9 cellular contexts compared by ENCODE assay signal in genomic region chr6:5695260-5696245, GRCh38.
DNase-seq lines count a peak whose midpoint lies in the region; ATAC-seq, FAIRE-seq and TF ChIP-seq lines count a peak whose summit lies in the region.
"Had no signal": no experiment of that assay in that cellular context is flagged by ENCODE, and none has a peak within 500 bp of the region (broad histone marks: within the 10 kb centered on the region; RNA-seq: fewer than 3 reads in every experiment).

No MANE protein-coding gene starts in this region.

- H3K9me3 ChIP-seq in astrocyte (ENCODE audit: insufficient read depth, low read depth, low read length) = no peaks in the 10 kb centered on the region

- no peak for TF ChIP-seq CTCF in astrocyte (IDR thresholded peaks at IDR 0.05; ENCODE audit: insufficient read depth, low read depth, low read length)

- DNase-seq in AG08395 (ENCODE audit: low spot score) (peak; percentile 83), HTR-8/SVneo (ENCODE audit: insufficient read length, low spot score) (peak; percentile 41), astrocyte (ENCODE audit: low read depth) (peak; percentile 91), left kidney (ENCODE audit: low read depth, low spot score) (peak; percentile 6), SW 1271 (lab: John Stamatoyannopoulos, UW) (no peak)
- no peak for DNase-seq in activated CD4-positive, alpha-beta T cell treated with anti-CD3 and anti-CD28 coated beads, Interleukin-2, amount 50 U/mL, for 48 hours
- DNase-seq: nucleus accumbens had no signal

- H3K4me3 Mint-ChIP-seq in astrocyte (ENCODE audit: unreplicated experiment) = no peak overlapping the region

- peak overlapping the region; percentile 22 for H3K27ac ChIP-seq in astrocyte (ENCODE audit: low read depth, low read length)

- FAIRE-seq in HTR-8/SVneo (lab: Jason Lieb, UNC) (no peak), astrocyte (lab: Jason Lieb, UNC) (peak; percentile 59)

- peaks cover 6% of the 10 kb centered on the region for H3K4me1 ChIP-seq in astrocyte (ENCODE audit: insufficient read depth, low read length)

- H3K9me3 Mint-ChIP-seq in astrocyte (ENCODE audit: unreplicated experiment) = peaks cover 18% of the 10 kb centered on the region

- no peaks in the 10 kb centered on the region for H3K36me3 ChIP-seq in astrocyte (ENCODE audit: insufficient read depth, low read length)

- H3K27me3 Mint-ChIP-seq in astrocyte (ENCODE audit: low read depth, unreplicated experiment) = no peaks in the 10 kb centered on the region

- H3K4me1 Mint-ChIP-seq in astrocyte (ENCODE audit: low read depth, unreplicated experiment) = peaks cover 7% of the 10 kb centered on the region

- no peaks in the 10 kb centered on the region for H3K79me2 ChIP-seq in astrocyte (ENCODE audit: insufficient read depth, low read length)

- peak overlapping the region; percentile 4 for H3K9ac ChIP-seq in astrocyte (ENCODE audit: low read length)

- peak overlapping the region; percentile 13 for H2AFZ ChIP-seq in astrocyte (ENCODE audit: low read depth, low read length)

- H3K36me3 Mint-ChIP-seq in astrocyte (ENCODE audit: low read depth, unreplicated experiment) = peaks cover 15% of the 10 kb centered on the region

- ATAC-seq in HG03196 (IDR thresholded peaks at IDR 0.05; ENCODE audit: unreplicated experiment) (no peak), HG03521 (IDR thresholded peaks at IDR 0.05; ENCODE audit: unreplicated experiment) (no peak)

- peak overlapping the region; percentile 55 for H3K4me2 ChIP-seq in astrocyte (ENCODE audit: low read length)

- H3K27me3 ChIP-seq in astrocyte (ENCODE audit: insufficient read depth, low read length) = no peaks in the 10 kb centered on the region

- H3K4me3 ChIP-seq in astrocyte (ENCODE audit: insufficient read depth, low read depth, low read length) = no peak overlapping the region

- no peak overlapping the region for H3K27ac Mint-ChIP-seq in astrocyte (ENCODE audit: unreplicated experiment)

- H4K20me1 ChIP-seq in astrocyte (ENCODE audit: insufficient read depth, low read length) = no peaks in the 10 kb centered on the region

Comparison
In these comparisons a context has a peak if more than half of its experiments do, and no peak if none do; other contexts are left out.
1. DNase-seq: peak in AG08395 (single experiment), HTR-8/SVneo (single experiment), astrocyte (single experiment) and left kidney (single experiment); none in activated CD4-positive, alpha-beta T cell treated with anti-CD3 and anti-CD28 coated beads, Interleukin-2, amount 50 U/mL, for 48 hours (0 of 2) and SW 1271 (0 of 2).